Comparison of ENCODE assay signal across 25 cellular contexts in genomic region chr12:116620085-116620734, GRCh38.
DNase-seq lines count a peak whose midpoint lies in the region; ATAC-seq and TF ChIP-seq lines count a peak whose summit lies in the region.
"Had no signal": no experiment of that assay in that cellular context is flagged by ENCODE, and none has a peak within 500 bp of the region (broad histone marks: within the 10 kb centered on the region; RNA-seq: fewer than 3 reads in every experiment).

No MANE protein-coding gene starts in this region.

- H3F3A ChIP-seq in GM23338 (replicated peaks; ENCODE audit: low read depth): no peaks in the 10 kb centered on the region
- peaks cover 18% of the 10 kb centered on the region for H3F3A ChIP-seq in neural progenitor cell (ENCODE audit: low read depth)

- H3K27ac ChIP-seq in GM23338 (ENCODE audit: low read depth): no peak overlapping the region
- H3K27ac ChIP-seq in neural progenitor cell: no peak overlapping the region
- H3K27ac ChIP-seq in ascending aorta: no peak overlapping the region
- H3K27ac ChIP-seq: gastrocnemius medialis, sigmoid colon, suprapubic skin had no signal

- H3K4me3 Mint-ChIP-seq in GM23338: no peak overlapping the region
- H3K4me3 Mint-ChIP-seq in neural progenitor cell: no peak overlapping the region
- H3K4me3 Mint-ChIP-seq in natural killer cell: no peak overlapping the region
- H3K4me3 Mint-ChIP-seq: activated naive CD8-positive, alpha-beta T cell treated with anti-CD3 and anti-CD28 coated beads, Interleukin-2, amount 10 ng/mL, durations not matched to agents 7 days and 5 days; IgD-negative memory B cell; neural crest cell had no signal

- no peak overlapping the region for H3K9ac ChIP-seq in neural progenitor cell

- H2AFZ ChIP-seq in GM23338 (peak overlapping the region; percentile 90), neural progenitor cell (replicated peaks) (peak overlapping the region; percentile 6)

- no peaks in the 10 kb centered on the region for H3K79me2 ChIP-seq in GM23338 (replicated peaks; ENCODE audit: insufficient read depth)
- no peaks in the 10 kb centered on the region for H3K79me2 ChIP-seq in neural progenitor cell (ENCODE audit: low read depth)

- H3K36me3 ChIP-seq in GM23338 (ENCODE audit: insufficient read depth): no peaks in the 10 kb centered on the region
- H3K36me3 ChIP-seq in neural progenitor cell: no peaks in the 10 kb centered on the region
- H3K36me3 ChIP-seq in ascending aorta: no peaks in the 10 kb centered on the region
- H3K36me3 ChIP-seq: gastrocnemius medialis, sigmoid colon, suprapubic skin had no signal

- H3K4me1 ChIP-seq in GM23338 (ENCODE audit: insufficient read depth) (0 out of 2 replicates have a peak, but pooled peaks cover 4% of the 10 kb centered on the region), neural progenitor cell (peaks cover 20% of the 10 kb centered on the region), ascending aorta (no peaks in the 10 kb centered on the region)
- H3K4me1 ChIP-seq: sigmoid colon, suprapubic skin had no signal

- no peaks in the 10 kb centered on the region for H3K9me3 ChIP-seq in neural progenitor cell (ENCODE audit: low read depth)
- peaks cover 0 to 6% of the 10 kb centered on the region in 2 donors for H3K9me3 ChIP-seq in ascending aorta
- H3K9me3 ChIP-seq: gastrocnemius medialis, suprapubic skin had no signal

- no peak for DNase-seq in GM23338 (ENCODE audit: low spot score)
- DNase-seq in LoVo (ENCODE audit: low spot score): peak; percentile 47
- peak in 28 of 42 donors; percentile 9 to 69 (median 38) for DNase-seq in head of caudate nucleus
- DNase-seq in neural progenitor cell (ENCODE audit: low spot score): no peak
- no peak for DNase-seq in ascending aorta (ENCODE audit: low spot score in 2 of 2)
- DNase-seq in natural killer cell: no peak
- DNase-seq: activated effector memory CD4-positive, alpha-beta T cell treated with anti-CD3 and anti-CD28 coated beads, Interleukin-2, amount 50 U/mL, for 16 hours; activated naive CD8-positive, alpha-beta T cell treated with anti-CD3 and anti-CD28 coated beads, Interleukin-2, amount 10 ng/mL, durations not matched to agents 7 days and 5 days; Calu3; gastrocnemius medialis; NCI-H1092; NCI-H187; NCI-H2171; NCI-H524; SIG-M5; sigmoid colon; stimulated activated CD4-positive, alpha-beta T cell treated with anti-CD3 and anti-CD28 coated beads, Interleukin-15, amount 100 ng/mL, for 24 hours; stimulated activated naive CD4-positive, alpha-beta T cell had no signal

- H3K4me1 Mint-ChIP-seq in GM23338 (peaks cover 21% of the 10 kb centered on the region), neural progenitor cell (peaks cover 23% of the 10 kb centered on the region), natural killer cell (no peaks in the 10 kb centered on the region)
- H3K4me1 Mint-ChIP-seq: activated naive CD8-positive, alpha-beta T cell treated with anti-CD3 and anti-CD28 coated beads, Interleukin-2, amount 10 ng/mL, durations not matched to agents 7 days and 5 days; IgD-negative memory B cell had no signal

- H3K4me3 ChIP-seq in GM23338 (no peak overlapping the region), neural progenitor cell (no peak overlapping the region), ascending aorta (no peak overlapping the region)
- H3K4me3 ChIP-seq: gastrocnemius medialis, GM12878, sigmoid colon, suprapubic skin had no signal

- H3K9me3 Mint-ChIP-seq in GM23338 (peaks cover 18% of the 10 kb centered on the region), neural progenitor cell (peaks cover 9% of the 10 kb centered on the region), natural killer cell (peaks cover 0 to 3% of the 10 kb centered on the region in 2 donors)

- ATAC-seq in GM23338 (no peak), GM21825 (IDR thresholded peaks at IDR 0.05; ENCODE audit: unreplicated experiment) (no peak), natural killer cell (no peak)
- ATAC-seq: gastrocnemius medialis, GM12878, Panc1 had no signal

- intact Hi-C loops in head of caudate nucleus (cut with DNase I) (no loop called here), ascending aorta (cut with DNase I) (no loop called here), natural killer cell (cut with micrococcal nuclease) (no loop called here)

- no peaks in the 10 kb centered on the region for H4K20me1 ChIP-seq in GM23338 (replicated peaks; ENCODE audit: insufficient read depth)
- no peaks in the 10 kb centered on the region for H4K20me1 ChIP-seq in neural progenitor cell (ENCODE audit: low read depth)

- peaks cover 3% of the 10 kb centered on the region for H3K27me3 Mint-ChIP-seq in GM23338 (ENCODE audit: insufficient read depth, low read depth, poor library complexity)
- peaks cover 21% of the 10 kb centered on the region for H3K27me3 Mint-ChIP-seq in neural progenitor cell (ENCODE audit: insufficient read depth, low read depth)
- peaks cover 5 to 25% of the 10 kb centered on the region in 2 donors for H3K27me3 Mint-ChIP-seq in natural killer cell (ENCODE audit: low read depth in 2 of 2)

- H3K36me3 Mint-ChIP-seq in GM23338 (ENCODE audit: low read depth) (peaks cover 2% of the 10 kb centered on the region; the same call in 1 of the 3 replicates), neural progenitor cell (peaks cover 2% of the 10 kb centered on the region), natural killer cell (no peaks in the 10 kb centered on the region)
- H3K36me3 Mint-ChIP-seq: activated naive CD8-positive, alpha-beta T cell treated with anti-CD3 and anti-CD28 coated beads, Interleukin-2, amount 10 ng/mL, durations not matched to agents 7 days and 5 days; IgD-negative memory B cell had no signal

- TF ChIP-seq CTCF in GM23338 (conservative IDR thresholded peaks at IDR 0.05; ENCODE audit: low read depth in 2 of 2): no peak
- TF ChIP-seq CTCF in neural progenitor cell (IDR thresholded peaks at IDR 0.05): no peak
- TF ChIP-seq CTCF in ascending aorta (IDR thresholded peaks at IDR 0.05): no peak
- no peak for TF ChIP-seq CTCF in natural killer cell (IDR thresholded peaks at IDR 0.05)

- H3K9me2 ChIP-seq in GM23338 (ENCODE audit: insufficient read depth): no peaks in the 10 kb centered on the region

- H3K27me3 ChIP-seq in GM23338 (ENCODE audit: insufficient read depth) (no peaks in the 10 kb centered on the region), neural progenitor cell (no peaks in the 10 kb centered on the region), ascending aorta (no peaks in the 10 kb centered on the region)
- H3K27me3 ChIP-seq: dorsolateral prefrontal cortex, gastrocnemius medialis, sigmoid colon, suprapubic skin had no signal

- H3K27ac Mint-ChIP-seq in GM23338: no peak overlapping the region
- H3K27ac Mint-ChIP-seq in neural progenitor cell: no peak overlapping the region
- H3K27ac Mint-ChIP-seq in natural killer cell: no peak overlapping the region
- H3K27ac Mint-ChIP-seq: activated naive CD8-positive, alpha-beta T cell treated with anti-CD3 and anti-CD28 coated beads, Interleukin-2, amount 10 ng/mL, durations not matched to agents 7 days and 5 days; IgD-negative memory B cell had no signal

- H3K4me2 ChIP-seq in GM23338 (no peak overlapping the region), neural progenitor cell (no peak overlapping the region)

TF ChIP-seq in GM23338, 12 proteins besides CTCF, POLR2A, EP300 and RAD21 (continues in another document):
- no peak for TF ChIP-seq STAT1 (IDR thresholded peaks at IDR 0.05; ENCODE audit: unreplicated experiment)
- no peak for TF ChIP-seq NANOG (IDR thresholded peaks at IDR 0.05; ENCODE audit: borderline replicate concordance)
- no peak for TF ChIP-seq CREB1 (CRISPR knock-in tag; IDR thresholded peaks at IDR 0.05; ENCODE audit: low read depth)
- no peak for TF ChIP-seq REST (IDR thresholded peaks at IDR 0.05; ENCODE audit: unreplicated experiment)
- no peak for TF ChIP-seq ZNF331 (CRISPR knock-in tag; IDR thresholded peaks at IDR 0.05; ENCODE audit: low read depth)
- TF ChIP-seq ETS1 (IDR thresholded peaks at IDR 0.05): no peak

Comparison
In these comparisons a context has a peak if more than half of its experiments do, and no peak if none do; other contexts are left out.
1. DNase-seq: peak in LoVo (single experiment) and head of caudate nucleus (28 of 42); none in GM23338 (single experiment), neural progenitor cell (single experiment), ascending aorta (0 of 2) and natural killer cell (single experiment).